Comparison of ENCODE assay signal across 21 cellular contexts in genomic region chr22:22590136-22590891, GRCh38. TPM values are rescaled to one million over a fixed set of nuclear protein-coding genes. Genes with fewer than 3 reads are reported as not detected.
DNase-seq lines count a peak whose midpoint lies in the region; ATAC-seq and TF ChIP-seq lines count a peak whose summit lies in the region.
"Had no signal": no experiment of that assay in that cellular context is flagged by ENCODE, and none has a peak within 500 bp of the region (broad histone marks: within the 10 kb centered on the region; RNA-seq: fewer than 3 reads in every experiment).

No MANE protein-coding gene starts in this region.

- no peaks in the 10 kb centered on the region for H3K79me1 ChIP-seq in neuronal stem cell (ENCODE audit: low read depth, low read length)

- H3K18ac ChIP-seq in neuronal stem cell (ENCODE audit: low read length): peak overlapping the region; percentile 23

- H2BK120ac ChIP-seq in neuronal stem cell (ENCODE audit: low read depth, low read length): no peak overlapping the region

- H2AK5ac ChIP-seq in neuronal stem cell (ENCODE audit: low read depth, low read length): no peak overlapping the region

- H2BK15ac ChIP-seq in neuronal stem cell (ENCODE audit: low read length): no peak overlapping the region

- no peak for ATAC-seq in HG03442 (IDR thresholded peaks at IDR 0.05; ENCODE audit: unreplicated experiment)
- ATAC-seq: HepG2 had no signal

- H2AFZ ChIP-seq in neuronal stem cell (ENCODE audit: low read length): no peak overlapping the region
- H2AFZ ChIP-seq: GM23248 had no signal

- H2BK5ac ChIP-seq in neuronal stem cell (ENCODE audit: low read length): no peak overlapping the region

- H3K27me3 ChIP-seq in WERI-Rb-1 (ENCODE audit: insufficient read depth, low read depth, severe bottlenecking): no peaks in the 10 kb centered on the region
- H3K27me3 ChIP-seq in neuronal stem cell (ENCODE audit: control insufficient read depth in 3 of 3, insufficient read depth in 3 of 3, low read depth in 1 of 3, low read length in 3 of 3): peaks cover 0 to 7% (median 0%) of the 10 kb centered on the region in 3 experiments
- H3K27me3 ChIP-seq: BE2C had no signal

- DNase-seq in NCI-H524 treated with DMSO at 0.1 percent for 48 hours (lab: John Stamatoyannopoulos, UW) (peak; percentile 68), WERI-Rb-1 (peak; percentile 74), neuronal stem cell (ENCODE audit: low spot score) (no peak), G401 (ENCODE audit: low spot score) (no peak)
- DNase-seq in stimulated activated CD4-positive, alpha-beta T cell treated with anti-CD3 and anti-CD28 coated beads, Interleukin-4, amount 100 ng/mL, for 24 hours: no peak
- DNase-seq: ACHN; BE2C; C1 segment of cervical spinal cord; CD4-positive, CD25-positive, alpha-beta regulatory T cell; CD8-positive, alpha-beta memory T cell; COR-L47; DMS 273 treated with DMSO at 0.1 percent for 48 hours; DMS53; DND-41; EL; GM23248 had no signal

- no peak overlapping the region for H3K9ac ChIP-seq in neuronal stem cell (ENCODE audit: low read depth, low read length, poor library complexity)
- H3K9ac ChIP-seq: GM23248 had no signal

- no peaks in the 10 kb centered on the region for H3K36me3 ChIP-seq in WERI-Rb-1
- no peaks in the 10 kb centered on the region for H3K36me3 ChIP-seq in neuronal stem cell (replicated peaks in 1 of 2; ENCODE audit: control insufficient read depth in 2 of 2, insufficient read depth in 2 of 2, low read length in 2 of 2)
- H3K36me3 ChIP-seq: BE2C, HAP-1 had no signal

- in situ Hi-C loops in G401 (cut with HindIII; ENCODE audit: low sequenced_read_pairs): no loop called here

- H3K4me1 ChIP-seq in neuronal stem cell (ENCODE audit: control insufficient read depth in 2 of 2, insufficient read depth in 1 of 2, low read depth in 1 of 2, low read length in 2 of 2): no peaks in the 10 kb centered on the region
- H3K4me1 ChIP-seq: BE2C, HAP-1 had no signal

- H3K4me2 ChIP-seq in neuronal stem cell (ENCODE audit: insufficient read depth, low read length, poor library complexity, severe bottlenecking): no peak overlapping the region

- no peak overlapping the region for H4K8ac ChIP-seq in neuronal stem cell (ENCODE audit: low read depth, low read length)

- H3K23ac ChIP-seq in neuronal stem cell (ENCODE audit: low read depth, low read length, poor library complexity): no peak overlapping the region

- no peak overlapping the region for H3K4me3 ChIP-seq in WERI-Rb-1 (ENCODE audit: low read depth, low read length)
- H3K4me3 ChIP-seq in neuronal stem cell (ENCODE audit: low read length in 2 of 2): no peak overlapping the region
- H3K4me3 ChIP-seq: GM23248, HAP-1 had no signal

- WGBS in neuronal stem cell (ENCODE audit: extremely low coverage in 2 of 2, insufficient read length in 2 of 2, insufficient replicate concordance in 1 of 2), 2 donors: no CpG with 5 or more reads among the region's 8 CpGs

- TF ChIP-seq CTCF in WERI-Rb-1 (IDR thresholded peaks at IDR 0.05; ENCODE audit: low read depth, low read length): no peak

- H3K27ac ChIP-seq in WERI-Rb-1 (peak overlapping the region; percentile 45), neuronal stem cell (replicated peaks; ENCODE audit: low read length) (no peak overlapping the region)
- H3K27ac ChIP-seq: GM23248 had no signal

- H3K14ac ChIP-seq in neuronal stem cell (ENCODE audit: low read length): no peak overlapping the region

- no peak overlapping the region for H4K91ac ChIP-seq in neuronal stem cell (ENCODE audit: low read depth, low read length, poor library complexity)

- no peak overlapping the region for H3K4ac ChIP-seq in neuronal stem cell (ENCODE audit: low read length)

- H2BK12ac ChIP-seq in neuronal stem cell (ENCODE audit: low read length): no peak overlapping the region

- H3K9me3 ChIP-seq in WERI-Rb-1 (ENCODE audit: severe bottlenecking) (no peaks in the 10 kb centered on the region), neuronal stem cell (replicated peaks in 1 of 2; ENCODE audit: control insufficient read depth in 2 of 2, insufficient read depth in 1 of 2, low read depth in 1 of 2, low read length in 2 of 2) (no peaks in the 10 kb centered on the region)
- H3K9me3 ChIP-seq: BE2C, HAP-1 had no signal

RNA-seq across cellular contexts. Expression of gene PRAME, which starts 31.2 kb away (rescaled TPM):
- polyA plus RNA-seq in neuronal stem cell (2013, experiment 1 of 2): 0.07 TPM
- 0.07 TPM for polyA plus RNA-seq in neuronal stem cell (2013, experiment 2 of 2)
- 2.6 and 11.8 TPM in 2 replicates for total RNA-seq in G401 (2014; rRNA removed; shearing (Covaris generic))
- total RNA-seq: CD4-positive, CD25-positive, alpha-beta regulatory T cell; CD8-positive, alpha-beta memory T cell; GM23248 had no signal
- polyA plus RNA-seq: CD4-positive, CD25-positive, alpha-beta regulatory T cell; CD8-positive, alpha-beta memory T cell; GM23248; IgD-negative memory B cell had no signal

RNA-seq across cellular contexts. Expression of gene GGTLC2, which starts 54.1 kb away (rescaled TPM):
- not detected for polyA plus RNA-seq in neuronal stem cell (2013, experiment 1 of 2)
- polyA plus RNA-seq in neuronal stem cell (2013, experiment 2 of 2): not detected
- total RNA-seq in G401 (2014; rRNA removed; shearing (Covaris generic)): not detected in 2 replicates
- total RNA-seq: CD4-positive, CD25-positive, alpha-beta regulatory T cell; CD8-positive, alpha-beta memory T cell; GM23248; H4; HepG2 had no signal
- polyA plus RNA-seq: CD8-positive, alpha-beta memory T cell; GM23248; HepG2; IgD-negative memory B cell had no signal

Comparison
In these comparisons a context has a peak if more than half of its experiments do, and no peak if none do; other contexts are left out.
1. DNase-seq: peak in NCI-H524 treated with DMSO at 0.1 percent for 48 hours (single experiment) and WERI-Rb-1 (single experiment); none in neuronal stem cell (single experiment), stimulated activated CD4-positive, alpha-beta T cell treated with anti-CD3 and anti-CD28 coated beads, Interleukin-4, amount 100 ng/mL, for 24 hours (single experiment) and G401 (single experiment).